Comparison of ENCODE assay signal across 8 cellular contexts in the genomic region with DNA sequence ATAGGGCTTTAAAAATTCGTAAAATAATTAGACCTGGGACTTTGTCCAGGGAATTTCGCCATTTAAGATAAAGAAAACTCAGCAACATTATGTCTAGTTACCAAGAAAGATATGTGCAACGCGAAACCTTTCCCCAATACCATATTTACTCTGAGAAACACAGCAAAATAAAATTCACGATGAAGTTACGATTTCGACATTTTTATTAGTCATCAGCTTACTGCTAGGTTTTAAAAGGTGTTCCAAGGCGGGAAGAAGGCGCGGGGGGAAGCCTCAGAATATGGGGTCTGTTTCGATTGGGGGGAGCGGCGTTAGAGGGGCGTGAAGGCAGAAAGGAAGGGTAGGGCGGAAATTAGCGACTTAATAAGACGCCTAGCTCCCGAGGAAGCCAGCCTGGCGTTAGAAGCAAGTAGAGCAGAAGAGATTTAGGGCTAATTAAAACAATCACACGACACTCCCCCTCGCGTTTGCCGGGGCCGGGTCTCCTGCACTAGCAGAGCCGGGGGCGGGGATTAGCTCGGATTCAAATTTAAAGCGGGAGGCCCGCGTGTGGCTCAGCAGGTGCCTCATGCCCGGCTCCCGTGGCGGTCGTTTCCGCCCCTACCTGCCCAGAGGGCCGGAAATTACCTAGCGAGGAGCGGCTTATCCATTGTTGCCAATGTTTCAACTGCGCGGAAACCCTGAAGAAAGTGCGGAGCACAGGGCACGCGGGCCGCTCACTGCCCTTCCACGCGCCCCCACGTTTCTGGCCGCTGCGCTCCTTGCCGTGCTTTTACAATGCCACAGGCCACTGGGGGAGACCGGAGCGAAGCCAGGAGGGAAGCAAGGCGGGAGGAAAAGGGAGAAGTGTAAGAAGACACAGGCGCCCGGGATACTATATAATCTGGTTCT. TPM values are rescaled to one million over a fixed set of nuclear protein-coding genes. Genes with fewer than 3 reads are reported as not detected.
A peak's percentile ranks its signal among the peaks of the same experiment; 100 is the strongest.
DNase-seq lines count a peak whose midpoint lies in the region; ATAC-seq and TF ChIP-seq lines count a peak whose summit lies in the region.

No MANE protein-coding gene starts in this region.

- H3K27me3 Mint-ChIP-seq in activated T-helper 17 cell treated with anti-CD3 and anti-CD28 coated beads, Interleukin-2, amount 50 U/mL, for 72 hours = no peaks in the 10 kb centered on the region
- H3K27me3 Mint-ChIP-seq in natural killer cell treated with Interleukin-12 subunit alpha and Interleukin-12 subunit beta and Interleukin-15 and Interleukin-18, amount 100 ng/mL, for 72 hours = no peaks in the 10 kb centered on the region

- peaks cover 22% of the 10 kb centered on the region for H3K36me3 Mint-ChIP-seq in activated T-helper 17 cell treated with anti-CD3 and anti-CD28 coated beads, Interleukin-2, amount 50 U/mL, for 72 hours (ENCODE audit: low read depth)
- H3K36me3 Mint-ChIP-seq in natural killer cell treated with Interleukin-12 subunit alpha and Interleukin-12 subunit beta and Interleukin-15 and Interleukin-18, amount 100 ng/mL, for 72 hours = no peaks in the 10 kb centered on the region

- peaks cover 20% of the 10 kb centered on the region for H3K4me1 Mint-ChIP-seq in activated T-helper 17 cell treated with anti-CD3 and anti-CD28 coated beads, Interleukin-2, amount 50 U/mL, for 72 hours
- peaks cover 24 to 32% of the 10 kb centered on the region in 2 donors for H3K4me1 Mint-ChIP-seq in natural killer cell treated with Interleukin-12 subunit alpha and Interleukin-12 subunit beta and Interleukin-15 and Interleukin-18, amount 100 ng/mL, for 72 hours (ENCODE audit: low read depth in 2 of 2)

- TF ChIP-seq CTCF in LNCaP clone FGC (IDR thresholded peaks at IDR 0.05; ENCODE audit: control insufficient read depth, extremely low read depth, insufficient read depth) = peak; percentile 16; the same call in 1 of the 2 replicates
- TF ChIP-seq CTCF in fibroblast of pulmonary artery (IDR thresholded peaks at IDR 0.05; ENCODE audit: low read length, missing control alignments) = no peak

- peak; percentile 53 for ATAC-seq in activated T-helper 17 cell treated with anti-CD3 and anti-CD28 coated beads, Interleukin-2, amount 50 U/mL, for 72 hours (replicated peaks)
- peak; percentile 58 to 62 for ATAC-seq in natural killer cell treated with Interleukin-12 subunit alpha and Interleukin-12 subunit beta and Interleukin-15 and Interleukin-18, amount 100 ng/mL, for 72 hours
- ATAC-seq in stimulated activated naive CD8-positive, alpha-beta T cell treated with anti-CD3 and anti-CD28 coated beads, Interleukin-15, Interleukin-2, amounts not matched to agents 100 U/mL and 50 U/mL, for 24 hours = peak; percentile 51

- peak overlapping the region; percentile 99 for H3K27ac Mint-ChIP-seq in activated T-helper 17 cell treated with anti-CD3 and anti-CD28 coated beads, Interleukin-2, amount 50 U/mL, for 72 hours
- H3K27ac Mint-ChIP-seq in natural killer cell treated with Interleukin-12 subunit alpha and Interleukin-12 subunit beta and Interleukin-15 and Interleukin-18, amount 100 ng/mL, for 72 hours = peak overlapping the region; percentile 89 to 97

- DNase-seq in EH (ENCODE audit: low read depth) (peak; percentile 67), H4 (ENCODE audit: low spot score) (peak; percentile 58), LNCaP clone FGC (ENCODE audit: low read depth) (peak; percentile 74), RPMI7951 (ENCODE audit: low read depth) (peak; percentile 72), fibroblast of pulmonary artery (ENCODE audit: low read depth) (peak; percentile 56)
- peak; percentile 86 for DNase-seq in natural killer cell treated with Interleukin-12 subunit alpha and Interleukin-12 subunit beta and Interleukin-15 and Interleukin-18, amount 100 ng/mL, for 72 hours (ENCODE audit: low spot score)
- DNase-seq in stimulated activated naive CD8-positive, alpha-beta T cell treated with anti-CD3 and anti-CD28 coated beads, Interleukin-15, Interleukin-2, amounts not matched to agents 100 U/mL and 50 U/mL, for 24 hours = peak; percentile 91

- peak overlapping the region; percentile 73 for H3K4me3 ChIP-seq in LNCaP clone FGC (ENCODE audit: low read depth, low read length)
- peak overlapping the region; percentile 99 for H3K4me3 ChIP-seq in fibroblast of pulmonary artery (replicated peaks; ENCODE audit: low read depth, low read length)

- H3K4me3 Mint-ChIP-seq in activated T-helper 17 cell treated with anti-CD3 and anti-CD28 coated beads, Interleukin-2, amount 50 U/mL, for 72 hours = peak overlapping the region; percentile 99
- peak overlapping the region; percentile 91 for H3K4me3 Mint-ChIP-seq in natural killer cell treated with Interleukin-12 subunit alpha and Interleukin-12 subunit beta and Interleukin-15 and Interleukin-18, amount 100 ng/mL, for 72 hours

- no peaks in the 10 kb centered on the region for H3K9me3 Mint-ChIP-seq in activated T-helper 17 cell treated with anti-CD3 and anti-CD28 coated beads, Interleukin-2, amount 50 U/mL, for 72 hours
- no peaks in the 10 kb centered on the region for H3K9me3 Mint-ChIP-seq in natural killer cell treated with Interleukin-12 subunit alpha and Interleukin-12 subunit beta and Interleukin-15 and Interleukin-18, amount 100 ng/mL, for 72 hours

RNA-seq across cellular contexts. Expression of a gene that starts 0.8 kb away (rescaled TPM):
- 2.2 and 3.3 TPM in 2 replicates for total RNA-seq in H4 (2014; rRNA removed; shearing (Covaris generic))
- total RNA-seq in RPMI7951 (2014; rRNA removed; shearing (Covaris generic)) = 6.1 and 8.4 TPM in 2 replicates
- 10 to 100 TPM; 20.6 to 28.0 TPM for total RNA-seq in activated T-helper 17 cell treated with anti-CD3 and anti-CD28 coated beads, Interleukin-2, amount 50 U/mL, for 72 hours
- total RNA-seq in natural killer cell treated with Interleukin-12 subunit alpha and Interleukin-12 subunit beta and Interleukin-15 and Interleukin-18, amount 100 ng/mL, for 72 hours = 10 to 100 TPM; 22.9 to 40.2 TPM

Comparison
In these comparisons a context has a peak if more than half of its experiments do, and no peak if none do; other contexts are left out.
1. Peak in every context shown above with its lines: DNase-seq, ATAC-seq and H3K4me3 ChIP-seq.